1 cellular context compared by ENCODE assay signal in the genomic region with DNA sequence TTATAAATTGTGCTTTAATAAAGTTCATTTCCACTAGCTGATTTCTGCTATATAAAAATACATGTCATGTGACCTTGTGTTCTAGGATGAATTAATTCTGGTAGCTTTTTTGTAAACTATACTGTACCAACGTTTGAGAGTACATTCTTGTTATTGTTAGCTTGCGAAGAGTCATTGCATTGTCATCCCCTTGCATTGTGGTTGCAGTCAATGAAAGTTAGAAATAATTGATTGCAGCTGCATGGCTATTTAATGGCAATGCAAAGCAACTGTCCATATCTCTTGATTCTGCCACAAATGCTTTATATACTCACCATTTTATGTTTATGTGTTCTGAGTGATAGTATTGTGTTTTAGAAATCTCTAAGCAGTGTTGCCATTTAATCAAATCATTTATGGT.
A peak's percentile ranks its signal among the peaks of the same experiment; 100 is the strongest.
TF ChIP-seq lines count a peak whose summit lies in the region.

No MANE protein-coding gene starts in this region.

TF ChIP-seq in K562, 482 proteins besides CTCF, POLR2A, EP300 and RAD21 (continued from another document):
- TF ChIP-seq, protein P1, sequence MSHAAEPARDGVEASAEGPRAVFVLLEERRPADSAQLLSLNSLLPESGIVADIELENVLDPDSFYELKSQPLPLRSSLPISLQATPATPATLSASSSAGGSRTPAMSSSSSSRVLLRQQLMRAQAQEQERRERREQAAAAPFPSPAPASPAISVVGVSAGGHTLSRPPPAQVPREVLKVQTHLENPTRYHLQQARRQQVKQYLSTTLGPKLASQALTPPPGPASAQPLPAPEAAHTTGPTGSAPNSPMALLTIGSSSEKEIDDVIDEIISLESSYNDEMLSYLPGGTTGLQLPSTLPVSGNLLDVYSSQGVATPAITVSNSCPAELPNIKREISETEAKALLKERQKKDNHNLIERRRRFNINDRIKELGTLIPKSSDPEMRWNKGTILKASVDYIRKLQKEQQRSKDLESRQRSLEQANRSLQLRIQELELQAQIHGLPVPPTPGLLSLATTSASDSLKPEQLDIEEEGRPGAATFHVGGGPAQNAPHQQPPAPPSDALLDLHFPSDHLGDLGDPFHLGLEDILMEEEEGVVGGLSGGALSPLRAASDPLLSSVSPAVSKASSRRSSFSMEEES (CRISPR knock-in tag; IDR thresholded peaks at IDR 0.05), result peak; percentile 42; the same call in 1 of the 2 replicates
